ENCODE assay signal across 28 cellular contexts in the genomic region with DNA sequence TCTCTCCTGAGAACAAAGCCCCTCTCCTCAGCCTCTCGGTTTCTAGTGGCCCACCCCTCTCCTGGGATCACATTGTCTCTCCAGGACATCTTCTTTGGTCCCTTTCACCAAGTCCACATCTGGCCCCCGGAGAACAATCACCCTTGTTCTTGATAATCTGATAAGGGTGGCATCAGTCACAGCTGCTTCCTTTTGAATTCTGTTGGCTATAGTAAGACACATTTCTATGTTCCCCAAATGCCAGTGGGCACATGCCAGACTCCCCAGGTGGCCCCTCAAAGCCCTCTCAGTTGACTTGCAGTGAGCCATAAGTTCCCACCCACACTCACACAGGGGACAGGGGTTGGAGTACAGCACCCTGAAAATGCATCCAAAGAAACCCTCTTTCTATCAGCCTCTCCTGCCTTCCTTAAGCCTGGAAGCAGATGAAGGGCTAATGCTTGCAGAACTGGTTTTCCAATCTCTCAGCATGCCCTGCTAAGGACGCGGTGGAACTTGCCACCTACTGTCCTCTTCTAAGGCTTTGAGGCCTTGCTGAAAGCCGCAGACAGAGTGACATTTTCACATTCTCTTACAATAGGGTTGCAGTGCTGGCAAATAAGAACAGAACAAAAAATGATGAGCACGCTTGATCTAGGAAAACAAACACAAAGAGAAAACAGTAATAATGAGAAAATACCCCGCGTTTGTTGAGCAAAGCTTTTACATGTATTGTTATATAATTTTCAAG.
DNase-seq lines count a peak whose midpoint lies in the region; ATAC-seq and TF ChIP-seq lines count a peak whose summit lies in the region.
"Had no signal": no experiment of that assay in that cellular context is flagged by ENCODE, and none has a peak within 500 bp of the region (broad histone marks: within the 10 kb centered on the region; RNA-seq: fewer than 3 reads in every experiment).

No MANE protein-coding gene starts in this region.

- no peak overlapping the region for H2BK120ac ChIP-seq in mesendoderm (ENCODE audit: low read depth, low read length)

- no peak overlapping the region for H2AK5ac ChIP-seq in mesendoderm (ENCODE audit: low read length)

- H3K27me3 ChIP-seq in SK-N-SH (ENCODE audit: insufficient read depth) (no peaks in the 10 kb centered on the region; the same call in 1 of the 2 replicates), mesendoderm (ENCODE audit: insufficient read depth, low read length, poor library complexity) (no peaks in the 10 kb centered on the region)
- H3K27me3 ChIP-seq: BE2C, brain microvascular endothelial cell, SJSA1, suprapubic skin, uterus had no signal

- TF ChIP-seq CTCF in SK-N-SH (IDR thresholded peaks at IDR 0.05) = no peak

- H3K9me3 ChIP-seq in SK-N-SH = no peaks in the 10 kb centered on the region
- H3K9me3 ChIP-seq: BE2C, MG63, SJSA1, suprapubic skin, uterus had no signal

- H4K20me1 ChIP-seq in SK-N-SH (ENCODE audit: insufficient read depth) = no peaks in the 10 kb centered on the region

- 58% methylated on average over 8 of the region's 8 CpGs for WGBS in SK-N-SH (ENCODE audit: low lambda C conversion rate)
- WGBS in mesendoderm (ENCODE audit: extremely low coverage, insufficient coverage, low lambda C conversion rate) = no CpG with 5 or more reads among the region's 8 CpGs

- no peaks in the 10 kb centered on the region for H3K4me1 Mint-ChIP-seq in stimulated activated memory B cell treated with anti-CD40 and anti-IgM and Interleukin-4, amounts not matched to agents 10 μg/mL and 1 μg/mL and 100 μg/mL, for 72 hours
- H3K4me1 Mint-ChIP-seq in activated naive CD8-positive, alpha-beta T cell treated with anti-CD3 and anti-CD28 coated beads for 36 hours = no peaks in the 10 kb centered on the region
- H3K4me1 Mint-ChIP-seq: T-helper 17 cell had no signal

- H3K9me3 Mint-ChIP-seq in stimulated activated memory B cell treated with anti-CD40 and anti-IgM and Interleukin-4, amounts not matched to agents 10 μg/mL and 1 μg/mL and 100 μg/mL, for 72 hours = peaks cover 12% of the 10 kb centered on the region
- no peaks in the 10 kb centered on the region for H3K9me3 Mint-ChIP-seq in activated naive CD8-positive, alpha-beta T cell treated with anti-CD3 and anti-CD28 coated beads for 36 hours

- H3K79me2 ChIP-seq in SK-N-SH (ENCODE audit: insufficient read depth) (no peaks in the 10 kb centered on the region), mesendoderm (ENCODE audit: control insufficient read depth, insufficient read depth, low read length) (no peaks in the 10 kb centered on the region)

- H4K5ac ChIP-seq in mesendoderm (ENCODE audit: low read length) = no peak overlapping the region

- no peak overlapping the region for H2BK5ac ChIP-seq in mesendoderm (ENCODE audit: low read length)

- no peak overlapping the region for H3K27ac Mint-ChIP-seq in stimulated activated memory B cell treated with anti-CD40 and anti-IgM and Interleukin-4, amounts not matched to agents 10 μg/mL and 1 μg/mL and 100 μg/mL, for 72 hours
- H3K27ac Mint-ChIP-seq in activated naive CD8-positive, alpha-beta T cell treated with anti-CD3 and anti-CD28 coated beads for 36 hours = no peak overlapping the region
- H3K27ac Mint-ChIP-seq: activated T-cell treated with anti-CD3 and anti-CD28 coated beads, Interleukin-2, amount 50 U/mL, for 24 hours; T-helper 17 cell had no signal

- ATAC-seq in SK-N-SH treated with all-trans-retinoic acid at 6 μM for 48 hours = no peak
- ATAC-seq in stimulated activated memory B cell treated with anti-CD40 and anti-IgM and Interleukin-4, amounts not matched to agents 10 μg/mL and 1 μg/mL and 100 μg/mL, for 72 hours = no peak
- ATAC-seq: K562, Panc1, T-helper 17 cell had no signal

- H3K23ac ChIP-seq in mesendoderm (ENCODE audit: low read length) = no peak overlapping the region

- no peak overlapping the region for H3K4me3 ChIP-seq in SK-N-SH (ENCODE audit: low read depth in 2 of 2, low read length in 1 of 2)
- H3K4me3 ChIP-seq in mesendoderm (ENCODE audit: low read length) = no peak overlapping the region
- H3K4me3 ChIP-seq: K562, MG63, SJSA1, suprapubic skin, uterus had no signal

- H3K27me3 Mint-ChIP-seq in stimulated activated memory B cell treated with anti-CD40 and anti-IgM and Interleukin-4, amounts not matched to agents 10 μg/mL and 1 μg/mL and 100 μg/mL, for 72 hours = no peaks in the 10 kb centered on the region
- H3K27me3 Mint-ChIP-seq in activated naive CD8-positive, alpha-beta T cell treated with anti-CD3 and anti-CD28 coated beads for 36 hours = peaks cover 6% of the 10 kb centered on the region

- H2AFZ ChIP-seq in SK-N-SH (ENCODE audit: low read depth) = no peak overlapping the region

- H3K4ac ChIP-seq in mesendoderm (ENCODE audit: low read depth, low read length) = no peak overlapping the region

- no peak overlapping the region for H2BK15ac ChIP-seq in mesendoderm (replicated peaks; ENCODE audit: low read depth)

- H3K4me1 ChIP-seq in SK-N-SH (ENCODE audit: control insufficient read depth in 1 of 2, insufficient read depth in 2 of 2, low read depth in 1 of 2, low read length in 1 of 2) (no peaks in the 10 kb centered on the region), mesendoderm (ENCODE audit: control insufficient read depth, low read depth, low read length) (peaks cover 3% of the 10 kb centered on the region)
- H3K4me1 ChIP-seq: BE2C, SJSA1, suprapubic skin, uterus had no signal

- H3K4me3 Mint-ChIP-seq in stimulated activated memory B cell treated with anti-CD40 and anti-IgM and Interleukin-4, amounts not matched to agents 10 μg/mL and 1 μg/mL and 100 μg/mL, for 72 hours = no peak overlapping the region
- H3K4me3 Mint-ChIP-seq in activated naive CD8-positive, alpha-beta T cell treated with anti-CD3 and anti-CD28 coated beads for 36 hours = no peak overlapping the region
- H3K4me3 Mint-ChIP-seq: activated T-cell treated with anti-CD3 and anti-CD28 coated beads, Interleukin-2, amount 50 U/mL, for 24 hours; T-helper 17 cell had no signal

- H3K36me3 Mint-ChIP-seq in stimulated activated memory B cell treated with anti-CD40 and anti-IgM and Interleukin-4, amounts not matched to agents 10 μg/mL and 1 μg/mL and 100 μg/mL, for 72 hours = no peaks in the 10 kb centered on the region
- no peaks in the 10 kb centered on the region for H3K36me3 Mint-ChIP-seq in activated naive CD8-positive, alpha-beta T cell treated with anti-CD3 and anti-CD28 coated beads for 36 hours

- POLR2A ChIA-PET in SK-N-SH (lab: Yijun Ruan, JAX) = no interaction called here

- no peak overlapping the region for H3K18ac ChIP-seq in mesendoderm (ENCODE audit: low read length)

- DNase-seq in SK-N-SH (peak; percentile 15), mesendoderm (peak; percentile 10), NCI-H524 (lab: John Stamatoyannopoulos, UW) (no peak), cerebellar cortex (ENCODE audit: low spot score) (no peak)
- no peak for DNase-seq in activated naive CD8-positive, alpha-beta T cell treated with anti-CD3 and anti-CD28 coated beads for 36 hours
- DNase-seq: activated CD8-positive, alpha-beta memory T cell treated with anti-CD3 and anti-CD28 coated beads for 24 hours; activated gamma-delta T cell treated with Interleukin-2 at 50 U/mL for 16 hours; activated T-cell treated with anti-CD3 and anti-CD28 coated beads, Interleukin-2, amount 50 U/mL, for 24 hours; BE2C; brain microvascular endothelial cell; cortex of kidney; GDM1; glutamatergic neuron; GOT3; kidney glomerular epithelial cell; NCI-H1436 treated with DMSO at 0.1 percent for 48 hours; small intestine; stimulated activated CD4-positive, alpha-beta T cell treated with anti-CD3 and anti-CD28 coated beads, Interleukin-2, amount 100 ng/mL, for 24 hours; T-helper 17 cell; uterus had no signal

- H3K4me2 ChIP-seq in SK-N-SH (no peak overlapping the region), mesendoderm (ENCODE audit: low read length) (no peak overlapping the region)

- no peaks in the 10 kb centered on the region for H3K79me1 ChIP-seq in mesendoderm (ENCODE audit: low read length)

- H4K8ac ChIP-seq in mesendoderm (ENCODE audit: low read depth, low read length) = no peak overlapping the region

- H3K56ac ChIP-seq in mesendoderm (ENCODE audit: low read length) = no peak overlapping the region

- H3K27ac ChIP-seq in SK-N-SH (ENCODE audit: low read depth in 2 of 2, low read length in 1 of 2) (no peak overlapping the region), cingulate gyrus (ENCODE audit: low read depth, low read length) (peak overlapping the region; percentile 85), mesendoderm (ENCODE audit: low read depth, low read length) (no peak overlapping the region)
- H3K27ac ChIP-seq: brain microvascular endothelial cell, SJSA1, suprapubic skin, uterus had no signal

- CTCF ChIA-PET in SK-N-SH (lab: Yijun Ruan, JAX) = interaction anchor here (0.6 to 1.1 kb wide), 3 partner anchors 9 to 794 kb away, joined by 3 to 4 read pairs (median 3); no protein-coding TSS in a partner anchor

- no peak for TF ChIP-seq EP300 in SK-N-SH (IDR thresholded peaks at IDR 0.05; ENCODE audit: borderline replicate concordance in 1 of 2, low read depth in 1 of 2, low read length in 1 of 2)

- no peaks in the 10 kb centered on the region for H3F3A ChIP-seq in SK-N-SH (replicated peaks; ENCODE audit: insufficient read depth)

- no peak for TF ChIP-seq RAD21 in SK-N-SH (IDR thresholded peaks at IDR 0.05; ENCODE audit: low read length)

- no peaks in the 10 kb centered on the region for H3K9me2 ChIP-seq in SK-N-SH

- no peaks in the 10 kb centered on the region for H3K36me3 ChIP-seq in SK-N-SH (replicated peaks in 1 of 2; ENCODE audit: control insufficient read depth in 1 of 2, insufficient read depth in 2 of 2, low read length in 1 of 2)
- no peaks in the 10 kb centered on the region for H3K36me3 ChIP-seq in mesendoderm (ENCODE audit: control insufficient read depth, insufficient read depth, low read length)
- H3K36me3 ChIP-seq: BE2C, brain microvascular endothelial cell, MG63, SJSA1, suprapubic skin, uterus had no signal

- H3K9ac ChIP-seq in SK-N-SH (no peak overlapping the region), mesendoderm (ENCODE audit: low read length) (no peak overlapping the region)

TF ChIP-seq in SK-N-SH, 30 proteins besides CTCF, POLR2A, EP300 and RAD21 (continues in another document):
- TF ChIP-seq FOSL2 (IDR thresholded peaks at IDR 0.05; ENCODE audit: borderline replicate concordance, low read depth) (no peak), NFIC (IDR thresholded peaks at IDR 0.05; ENCODE audit: borderline replicate concordance) (no peak), FOXM1 (IDR thresholded peaks at IDR 0.05; ENCODE audit: low read depth) (no peak), RFX5 (IDR thresholded peaks at IDR 0.05; ENCODE audit: low read length) (no peak), NRF1 (IDR thresholded peaks at IDR 0.05; ENCODE audit: low read depth, low read length) (no peak), MEF2A (IDR thresholded peaks at IDR 0.05; ENCODE audit: borderline replicate concordance, low read depth) (no peak)

Comparison
In these comparisons a context has a peak if more than half of its experiments do, and no peak if none do; other contexts are left out.
1. DNase-seq: peak in SK-N-SH (single experiment) and mesendoderm (single experiment); none in NCI-H524 (0 of 2), activated naive CD8-positive, alpha-beta T cell treated with anti-CD3 and anti-CD28 coated beads for 36 hours (single experiment) and cerebellar cortex (single experiment).